In the genomic region with DNA sequence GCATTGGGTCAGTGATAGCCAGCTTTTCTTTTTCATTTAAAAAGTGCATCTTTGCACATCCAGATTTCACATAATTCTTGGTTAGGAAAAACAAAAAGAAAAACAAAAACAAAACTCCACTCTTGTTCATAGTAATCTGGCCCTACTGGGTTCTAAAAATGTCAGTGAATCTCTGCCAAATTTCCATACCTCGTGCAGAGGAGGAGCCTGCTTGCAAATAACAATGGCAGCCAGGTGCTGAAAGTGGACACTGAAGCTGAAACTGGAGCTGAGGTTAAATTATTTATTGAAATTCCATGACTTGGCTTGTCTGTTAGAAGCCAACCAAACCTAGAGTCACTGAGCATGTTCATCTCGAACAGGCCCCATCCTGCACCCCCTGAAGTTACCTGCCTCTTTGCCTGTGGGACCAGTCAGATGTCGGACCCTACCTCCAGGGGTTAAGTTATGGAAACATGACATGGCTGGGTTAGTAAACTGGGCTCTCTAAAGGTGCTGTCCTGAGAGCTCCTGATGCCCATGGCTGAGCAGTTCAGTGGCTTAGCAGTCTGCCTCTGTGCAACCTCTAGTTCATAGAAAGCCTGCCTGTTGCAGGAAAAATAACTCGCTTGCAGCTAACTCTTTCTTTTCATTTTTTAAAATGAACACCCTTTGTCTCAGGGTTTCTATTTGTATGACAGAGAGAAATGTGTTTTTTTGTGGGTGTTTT, we compare ENCODE assay signal across 25 cellular contexts. TPM values are rescaled to one million over a fixed set of nuclear protein-coding genes. Genes with fewer than 3 reads are reported as not detected.
A peak's percentile ranks its signal among the peaks of the same experiment; 100 is the strongest.
DNase-seq lines count a peak whose midpoint lies in the region; ATAC-seq and TF ChIP-seq lines count a peak whose summit lies in the region.
"Had no signal": no experiment of that assay in that cellular context is flagged by ENCODE, and none has a peak within 500 bp of the region (broad histone marks: within the 10 kb centered on the region; RNA-seq: fewer than 3 reads in every experiment).

No MANE protein-coding gene starts in this region.

- DNase-seq in GM23338 (ENCODE audit: low spot score) (no peak), left kidney (ENCODE audit: low read depth, low spot score) (peak; percentile 41), gastrocnemius medialis (peak in 1 of 2 donors; percentile 23), anterior cingulate cortex (lab: John Stamatoyannopoulos, UW) (no peak), dorsolateral prefrontal cortex (no peak)
- DNase-seq in activated naive CD4-positive, alpha-beta T cell (lab: John Stamatoyannopoulos, UW): no peak
- DNase-seq: C1 segment of cervical spinal cord; CD4-positive, alpha-beta memory T cell; COR-L47; DMS53; GM23248; H9; KBM-7; MG63; NCI-H1105 treated with DMSO at 0.1 percent for 48 hours; NCI-H146; NCI-H2029; NCI-H446; NCI-H82; OCI-M1; Peyer's patch; SK-N-SH had no signal

- TF ChIP-seq POLR2A in gastrocnemius medialis (IDR thresholded peaks at IDR 0.05): no peak

- H3K36me3 ChIP-seq in GM23338 (ENCODE audit: insufficient read depth): no peaks in the 10 kb centered on the region
- H3K36me3 ChIP-seq in gastrocnemius medialis: no peaks in the 10 kb centered on the region
- H3K36me3 ChIP-seq: MG63, Peyer's patch had no signal

- peaks cover 3% of the 10 kb centered on the region; the same call in 1 of the 3 replicates for H3K9me3 Mint-ChIP-seq in GM23338

- no peaks in the 10 kb centered on the region for H4K20me1 ChIP-seq in GM23338 (replicated peaks; ENCODE audit: insufficient read depth)

- H3K27me3 ChIP-seq in GM23338 (ENCODE audit: insufficient read depth) (no peaks in the 10 kb centered on the region), gastrocnemius medialis (no peaks in the 10 kb centered on the region), dorsolateral prefrontal cortex (peaks cover 0 to 3% (median 0%) of the 10 kb centered on the region in 45 donors)
- H3K27me3 ChIP-seq: MG63, Peyer's patch had no signal

- H3K4me3 ChIP-seq in GM23338: no peak overlapping the region
- no peak overlapping the region for H3K4me3 ChIP-seq in gastrocnemius medialis
- H3K4me3 ChIP-seq in dorsolateral prefrontal cortex: no peak overlapping the region
- H3K4me3 ChIP-seq: GM23248, MG63, Peyer's patch had no signal

- intact Hi-C loops in gastrocnemius medialis (cut with DNase I; ENCODE audit: low total_unique reads) (loop anchor here (1.0 kb wide), 1 partner anchor 11 kb away; no protein-coding TSS in a partner anchor), dorsolateral prefrontal cortex (cut with DNase I) (no loop called here)

- no peak overlapping the region for H3K4me2 ChIP-seq in GM23338
- H3K4me2 ChIP-seq: SK-N-SH had no signal

- H3K4me3 Mint-ChIP-seq in GM23338: no peak overlapping the region
- H3K4me3 Mint-ChIP-seq: CD4-positive, alpha-beta memory T cell; H9 had no signal

- no peaks in the 10 kb centered on the region for H3K9me3 ChIP-seq in gastrocnemius medialis
- H3K9me3 ChIP-seq: MG63, Peyer's patch, SK-N-SH had no signal

- no peaks in the 10 kb centered on the region for H3F3A ChIP-seq in GM23338 (replicated peaks; ENCODE audit: low read depth)

- H3K4me1 ChIP-seq in GM23338 (ENCODE audit: insufficient read depth): peaks cover 7% of the 10 kb centered on the region
- peaks cover 75 to 82% of the 10 kb centered on the region in 2 donors for H3K4me1 ChIP-seq in gastrocnemius medialis

- no peak for TF ChIP-seq EP300 in Ishikawa (IDR thresholded peaks at IDR 0.05; ENCODE audit: borderline replicate concordance)

- H3K27me3 Mint-ChIP-seq in GM23338 (ENCODE audit: insufficient read depth, low read depth, poor library complexity): no peaks in the 10 kb centered on the region
- H3K27me3 Mint-ChIP-seq: CD4-positive, alpha-beta memory T cell had no signal

- H3K27ac Mint-ChIP-seq in GM23338: no peak overlapping the region
- H3K27ac Mint-ChIP-seq: CD4-positive, alpha-beta memory T cell; H9 had no signal

- no peak overlapping the region for H3K27ac ChIP-seq in GM23338 (ENCODE audit: low read depth)
- peak overlapping the region; percentile 55 to 78 (median 66) for H3K27ac ChIP-seq in gastrocnemius medialis
- no peak overlapping the region for H3K27ac ChIP-seq in dorsolateral prefrontal cortex
- H3K27ac ChIP-seq: GM23248, Peyer's patch had no signal

- no peak; the same call in 1 of the 2 replicates for TF ChIP-seq RAD21 in Ishikawa (IDR thresholded peaks at IDR 0.05; ENCODE audit: low read depth)

- H2AFZ ChIP-seq in GM23338: peak overlapping the region; percentile 38; the same call in 1 of the 2 replicates
- H2AFZ ChIP-seq: GM23248 had no signal

- in situ Hi-C loops in gastrocnemius medialis (cut with MboI; ENCODE audit: low sequenced_read_pairs in 4 of 4): no loop called here

- H3K36me3 Mint-ChIP-seq in GM23338 (ENCODE audit: low read depth): no peaks in the 10 kb centered on the region

- H3K4me1 Mint-ChIP-seq in GM23338: peaks cover 11% of the 10 kb centered on the region; the same call in 2 of the 3 replicates

- H3K9me2 ChIP-seq in GM23338 (ENCODE audit: insufficient read depth): 0 out of 2 replicates have a peak, but pooled peaks cover 11% of the 10 kb centered on the region
- H3K9me2 ChIP-seq: SK-N-SH had no signal

- no peaks in the 10 kb centered on the region for H3K79me2 ChIP-seq in GM23338 (replicated peaks; ENCODE audit: insufficient read depth)

- TF ChIP-seq CTCF in GM23338 (conservative IDR thresholded peaks at IDR 0.05; ENCODE audit: low read depth in 2 of 2) (no peak), gastrocnemius medialis (IDR thresholded peaks at IDR 0.05 in 4 of 5, conservative IDR thresholded peaks at IDR 0.05 in 1 of 5) (no peak), dorsolateral prefrontal cortex (IDR thresholded peaks at IDR 0.05 in 54 of 56, conservative IDR thresholded peaks at IDR 0.05 in 2 of 56; ENCODE audit: low read depth in 1 of 56, partially characterized antibody in 56 of 56) (no peak)

- ATAC-seq in GM23338 (no peak), gastrocnemius medialis (peak; percentile 37 to 69)

TF ChIP-seq in Ishikawa, 13 proteins besides CTCF, POLR2A, EP300 and RAD21:
- TF ChIP-seq, protein P1, sequence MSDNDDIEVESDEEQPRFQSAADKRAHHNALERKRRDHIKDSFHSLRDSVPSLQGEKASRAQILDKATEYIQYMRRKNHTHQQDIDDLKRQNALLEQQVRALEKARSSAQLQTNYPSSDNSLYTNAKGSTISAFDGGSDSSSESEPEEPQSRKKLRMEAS (IDR thresholded peaks at IDR 0.05): 0 out of 2 replicates have a peak, but pooled peaks have one; percentile 35
- TF ChIP-seq FOXM1 (IDR thresholded peaks at IDR 0.05; ENCODE audit: borderline replicate concordance, low read depth) (no peak), YY1 (IDR thresholded peaks at IDR 0.05; ENCODE audit: low read depth) (no peak)

RNA-seq across cellular contexts. Expression of a gene that starts 42.7 kb away (rescaled TPM):
- not detected in 2 replicates for total RNA-seq in GM23338 (2014; rRNA removed; shearing (Covaris generic))
- 0.08 and 0.12 TPM in 2 replicates for polyA plus RNA-seq in GM23338 (2016; fragmentation: Nextera tagmentation; extraction: Ambion mirVana)
- 10 to 100 TPM; 78.6 to 97.0 (median 91.7) TPM for total RNA-seq in gastrocnemius medialis
- 10 to 100 TPM in 4 of 120 experiments, 1 to 10 TPM in 116; 2.0 to 12.2 (median 5.3) TPM for total RNA-seq in dorsolateral prefrontal cortex
- total RNA-seq: A673, G401, GM23248 had no signal
- polyA plus RNA-seq: GM23248 had no signal

Comparison
In these comparisons a context has a peak if more than half of its experiments do, and no peak if none do; other contexts are left out.
1. H3K27ac ChIP-seq: peak in gastrocnemius medialis (4 of 4); none in GM23338 (single experiment) and dorsolateral prefrontal cortex (0 of 59).
2. RNA of a gene that starts 42.7 kb away (total RNA-seq): 78.6 to 97.0 TPM in gastrocnemius medialis; 2.0 to 12.2 TPM in dorsolateral prefrontal cortex and not detected in GM23338; every median in the first group is over 4 times any median in the second.